In genomic region chr6:20232188-20232587, GRCh38 we compare ENCODE assay signal across 24 cellular contexts. TPM values are rescaled to one million over a fixed set of nuclear protein-coding genes. Genes with fewer than 3 reads are reported as not detected.
DNase-seq lines count a peak whose midpoint lies in the region; ATAC-seq, FAIRE-seq and TF ChIP-seq lines count a peak whose summit lies in the region.
"Had no signal": no experiment of that assay in that cellular context is flagged by ENCODE, and none has a peak within 500 bp of the region (broad histone marks: within the 10 kb centered on the region; RNA-seq: fewer than 3 reads in every experiment).

No MANE protein-coding gene starts in this region.

- no peaks in the 10 kb centered on the region for H3K27me3 ChIP-seq in HepG2 (ENCODE audit: control insufficient read depth in 1 of 2, insufficient read depth in 2 of 2, low read length in 2 of 2)
- no peaks in the 10 kb centered on the region for H3K27me3 ChIP-seq in right lobe of liver
- H3K27me3 ChIP-seq in IMR-90 (ENCODE audit: control insufficient read depth, insufficient read depth, low read length), result no peaks in the 10 kb centered on the region; the same call in 1 of the 2 replicates
- H3K27me3 ChIP-seq: BLaER1 had no signal

- in situ Hi-C loops in HepG2 (cut with HindIII; ENCODE audit: extremely low pct_ligation_motif_present, low pct_unique_long_range_greater_than_20kb), result no loop called here
- in situ Hi-C loops in IMR-90 (cut with MboI; ENCODE audit: low sequenced_read_pairs), result no loop called here

- no peaks in the 10 kb centered on the region for H3K79me2 ChIP-seq in HepG2 (ENCODE audit: insufficient read depth, low read length)

- no peak overlapping the region for H3K4ac ChIP-seq in IMR-90 (ENCODE audit: low read depth, low read length)

- no peak for FAIRE-seq in HepG2 (lab: Jason Lieb, UNC)
- FAIRE-seq: GM12878, GM12892, GM18507 had no signal

- H4K20me1 ChIP-seq in HepG2 (ENCODE audit: insufficient read depth, low read length) (no peaks in the 10 kb centered on the region), IMR-90 (ENCODE audit: insufficient read depth, low read length) (no peaks in the 10 kb centered on the region)
- H4K20me1 ChIP-seq: BLaER1 had no signal

- H3K9me3 ChIP-seq in HepG2 (ENCODE audit: low read length) (no peaks in the 10 kb centered on the region), right lobe of liver (no peaks in the 10 kb centered on the region), IMR-90 (ENCODE audit: control insufficient read depth, insufficient read depth, low read length) (no peaks in the 10 kb centered on the region)
- H3K9me3 ChIP-seq: BE2C had no signal

- no peak overlapping the region for H2BK20ac ChIP-seq in IMR-90 (ENCODE audit: low read depth, low read length)

- TF ChIP-seq CTCF in HepG2 (CRISPR knock-in tag; IDR thresholded peaks at IDR 0.05) (no peak), right lobe of liver (IDR thresholded peaks at IDR 0.05) (no peak), IMR-90 (conservative IDR thresholded peaks at IDR 0.05; ENCODE audit: low read depth, low read length) (no peak)

- no peak overlapping the region for H4K5ac ChIP-seq in IMR-90 (ENCODE audit: low read depth, low read length)

- H2AFZ ChIP-seq in HepG2 (ENCODE audit: low read length) (no peak overlapping the region), IMR-90 (replicated peaks; ENCODE audit: low read length, poor library complexity) (no peak overlapping the region)

- H3K27ac ChIP-seq in HepG2 (ENCODE audit: extremely low read length, insufficient read depth, low read length) (no peak overlapping the region), right lobe of liver (no peak overlapping the region), IMR-90 (ENCODE audit: insufficient read depth, low read length) (no peak overlapping the region)
- H3K27ac ChIP-seq: 22Rv1, BLaER1 had no signal

- H4K8ac ChIP-seq in IMR-90 (ENCODE audit: low read depth in 2 of 2, low read length in 2 of 2), result no peak overlapping the region

- CTCF ChIA-PET in HepG2 (lab: Yijun Ruan, JAX; ENCODE audit: low intra/inter-chr PET ratio, low total read pairs) (no interaction called here), IMR-90 (lab: Yijun Ruan, JAX) (interaction anchor here (0.7 kb wide), 1 partner anchor 13 kb away, joined by 3 read pairs; no protein-coding TSS in a partner anchor)

- H3K36me3 ChIP-seq in HepG2 (replicated peaks in 1 of 2; ENCODE audit: control insufficient read depth in 1 of 2, insufficient read depth in 2 of 2, low read length in 2 of 2) (no peaks in the 10 kb centered on the region), right lobe of liver (no peaks in the 10 kb centered on the region), IMR-90 (ENCODE audit: control insufficient read depth, insufficient read depth, low read length) (no peaks in the 10 kb centered on the region)
- H3K36me3 ChIP-seq: BE2C, BLaER1 had no signal

- no peak overlapping the region for H3K18ac ChIP-seq in IMR-90 (ENCODE audit: low read depth, low read length)

- no peak for DNase-seq in HepG2 (ENCODE audit: low spot score)
- no peak for DNase-seq in right lobe of liver
- no peak for DNase-seq in IMR-90
- no peak for DNase-seq in nucleus accumbens (lab: John Stamatoyannopoulos, UW)
- no peak for DNase-seq in NCI-H187 treated with DMSO at 0.1 percent for 48 hours (lab: John Stamatoyannopoulos, UW)
- DNase-seq: ACHN; BE2C; C1 segment of cervical spinal cord; CD4-positive, alpha-beta memory T cell; CD4-positive, CD25-positive, alpha-beta regulatory T cell; CD8-positive, alpha-beta memory T cell; COR-L47; DMS 273 treated with DMSO at 0.1 percent for 48 hours; DMS153; DMS53; DMS79; DND-41; EL; GDM1 had no signal

- ATAC-seq in HepG2, result no peak
- ATAC-seq in right lobe of liver, result no peak
- ATAC-seq in IMR-90 (ENCODE audit: low read depth), result no peak
- ATAC-seq: GM12878 had no signal

- H3K56ac ChIP-seq in IMR-90 (ENCODE audit: extremely low read depth, insufficient read depth, low read length), result no peak overlapping the region

- dilution Hi-C loops in IMR-90 (cut with HindIII; ENCODE audit: low sequenced_read_pairs, unreplicated experiment), result no loop called here

- no peak overlapping the region for H2BK5ac ChIP-seq in IMR-90 (ENCODE audit: low read depth, low read length, poor library complexity, severe bottlenecking)

- BruUV-seq in HepG2 (replicated peaks; lab: Mats Ljungman, UMichigan) (no TSS peak), IMR-90 (replicated peaks; lab: Mats Ljungman, UMichigan) (no TSS peak)

- no peak overlapping the region for H2AK9ac ChIP-seq in IMR-90 (replicated peaks; ENCODE audit: low read depth, low read length, poor library complexity)

- H3K9ac ChIP-seq in HepG2 (ENCODE audit: insufficient read depth, low read depth, low read length) (no peak overlapping the region), IMR-90 (ENCODE audit: low read depth, low read length) (no peak overlapping the region)
- H3K9ac ChIP-seq: BLaER1 had no signal

- intact Hi-C loops in HepG2 (cut with micrococcal nuclease; ENCODE audit: unreplicated experiment), result no loop called here
- intact Hi-C loops in right lobe of liver (cut with DNase I), result no loop called here
- intact Hi-C loops in IMR-90 (cut with micrococcal nuclease), result no loop called here

- TF ChIP-seq EP300 in HepG2 (IDR thresholded peaks at IDR 0.05; ENCODE audit: low read depth in 2 of 2, low read length in 2 of 2), result no peak
- TF ChIP-seq EP300 in HepG2 (CRISPR knock-in tag; IDR thresholded peaks at IDR 0.05; ENCODE audit: borderline replicate concordance), result no peak

- POLR2A ChIA-PET in HepG2 (lab: Yijun Ruan, JAX), result no interaction called here
- POLR2A ChIA-PET in IMR-90 (lab: Charles Lee; ENCODE audit: unreplicated experiment), result no interaction called here

- no peak overlapping the region for H3K23ac ChIP-seq in IMR-90 (ENCODE audit: low read depth, low read length)

- H4K91ac ChIP-seq in IMR-90 (ENCODE audit: insufficient read depth, low read depth, low read length), result no peak overlapping the region

- H3K14ac ChIP-seq in IMR-90 (replicated peaks; ENCODE audit: low read depth, low read length), result no peak overlapping the region

- no peaks in the 10 kb centered on the region for H3K9me1 ChIP-seq in IMR-90 (ENCODE audit: insufficient read depth, low read length)

- no peak overlapping the region for H3K4me3 ChIP-seq in HepG2 (replicated peaks in 1 of 3; ENCODE audit: insufficient read depth in 1 of 3, low read depth in 2 of 3, low read length in 3 of 3)
- no peak overlapping the region for H3K4me3 ChIP-seq in right lobe of liver
- no peak overlapping the region for H3K4me3 ChIP-seq in IMR-90 (ENCODE audit: insufficient read depth, low read depth, low read length)
- H3K4me3 ChIP-seq: BLaER1, GM12878 had no signal

- H3K79me1 ChIP-seq in IMR-90 (ENCODE audit: low read depth in 1 of 2, low read length in 2 of 2), result no peaks in the 10 kb centered on the region

- TF ChIP-seq POLR2A in HepG2 (IDR thresholded peaks at IDR 0.05; ENCODE audit: insufficient read depth in 1 of 2, low read depth in 2 of 2, low read length in 2 of 2) (no peak), right lobe of liver (IDR thresholded peaks at IDR 0.05) (no peak), IMR-90 (IDR thresholded peaks at IDR 0.05; ENCODE audit: low read depth, low read length) (no peak)

- no peak for TF ChIP-seq RAD21 in HepG2 (CRISPR knock-in tag; IDR thresholded peaks at IDR 0.05)
- no peak for TF ChIP-seq RAD21 in IMR-90 (IDR thresholded peaks at IDR 0.05; ENCODE audit: low read length)

- H2AK5ac ChIP-seq in IMR-90 (ENCODE audit: low read depth, low read length), result no peak overlapping the region

- H3K4me2 ChIP-seq in HepG2 (ENCODE audit: low read depth, low read length) (no peak overlapping the region), IMR-90 (ENCODE audit: low read depth, low read length) (no peak overlapping the region)
- H3K4me2 ChIP-seq: BLaER1 had no signal

- H2BK120ac ChIP-seq in IMR-90 (ENCODE audit: low read depth, low read length), result no peak overlapping the region

- H3K4me1 ChIP-seq in HepG2 (ENCODE audit: insufficient read depth, low read length), result peaks cover 7% of the 10 kb centered on the region; the same call in 1 of the 2 replicates
- H3K4me1 ChIP-seq in right lobe of liver, result peaks cover 0 to 7% (median 0%) of the 10 kb centered on the region in 4 donors
- no peaks in the 10 kb centered on the region for H3K4me1 ChIP-seq in IMR-90 (ENCODE audit: control insufficient read depth, insufficient read depth, low read length)
- H3K4me1 ChIP-seq: BE2C, BLaER1 had no signal

- H2BK15ac ChIP-seq in IMR-90 (ENCODE audit: low read depth, low read length), result no peak overlapping the region

- WGBS in HepG2 (ENCODE audit: low lambda C conversion rate), result 3% methylated on average over 2 of the region's 2 CpGs
- WGBS in right lobe of liver (ENCODE audit: insufficient coverage, low coverage, low lambda C conversion rate, missing lambda C conversion rate), result 88% methylated on average over 2 of the region's 2 CpGs
- no CpG with 5 or more reads among the region's 2 CpGs for WGBS in IMR-90 (ENCODE audit: extremely low coverage in 2 of 2, insufficient read length in 1 of 2), 2 experiments

RNA-seq across cellular contexts. Expression of gene MBOAT1, which starts 19.9 kb away (rescaled TPM):
- total RNA-seq in HepG2 (2016; rRNA removed; fragmentation: Illumina TruSeq; extraction: Trizol), result not detected in 2 replicates
- not detected in 2 replicates for total RNA-seq in HepG2 (2016; cell fraction: cytosol; rRNA removed; fragmentation: Illumina TruSeq; extraction: Trizol; ENCODE audit: low read depth)
- 0.06 TPM in 1 of 2 replicates, not detected in the other for total RNA-seq in HepG2 (2016; cell fraction: insoluble cytoplasmic fraction; rRNA removed; fragmentation: Illumina TruSeq; extraction: Trizol)
- not detected in 2 replicates for total RNA-seq in HepG2 (2016; cell fraction: membrane; rRNA removed; fragmentation: Illumina TruSeq; extraction: Trizol)
- total RNA-seq in HepG2 (2016; cell fraction: nucleus; rRNA removed; fragmentation: Illumina TruSeq; extraction: Trizol), result not detected in 2 replicates
- 0.04 TPM in 1 of 2 replicates, not detected in the other for polyA plus RNA-seq in HepG2 (2011; rRNA removed)
- not detected in 2 replicates for polyA plus RNA-seq in HepG2 (2011; cell fraction: cytosol; rRNA removed)
- not detected in 2 replicates for polyA plus RNA-seq in HepG2 (2011; cell fraction: nucleus; rRNA removed)
- not detected in 2 replicates for polyA plus RNA-seq in HepG2 (2012)
- polyA plus RNA-seq in HepG2 (2016; cell fraction: cytosol; fragmentation: Illumina TruSeq; extraction: Trizol; ENCODE audit: low read depth), result not detected in 2 replicates
- not detected in 2 replicates for polyA plus RNA-seq in HepG2 (2016; cell fraction: insoluble cytoplasmic fraction; fragmentation: Illumina TruSeq; extraction: Trizol; ENCODE audit: low read depth)
- polyA plus RNA-seq in HepG2 (2016; cell fraction: membrane; fragmentation: Illumina TruSeq; extraction: Trizol; ENCODE audit: low read depth), result not detected in 2 replicates
- not detected in 2 replicates for polyA plus RNA-seq in HepG2 (2016; cell fraction: nucleus; fragmentation: Illumina TruSeq; extraction: Trizol; ENCODE audit: insufficient read depth, low read depth)
- 13.9 TPM in 1 of 2 replicates, not detected in the other for polyA minus RNA-seq in HepG2 (2011; rRNA and poly(A)+ RNA removed; ENCODE audit: low replicate concordance)
- not detected in 2 replicates for polyA minus RNA-seq in HepG2 (2011; cell fraction: cytosol; rRNA and poly(A)+ RNA removed)
- polyA minus RNA-seq in HepG2 (2011; cell fraction: nucleus; rRNA and poly(A)+ RNA removed), result not detected in 2 replicates
- 10 to 100 TPM in 1 of 6 experiments, 1 to 10 TPM in 5; 3.6 to 10.0 (median 5.9) TPM for total RNA-seq in right lobe of liver
- total RNA-seq in IMR-90 (2012; rRNA removed), result 4.7 and 5.6 TPM in 2 replicates
- polyA plus RNA-seq in IMR-90 (2012; rRNA removed), result 1.4 and 1.6 TPM in 2 replicates
- polyA plus RNA-seq in IMR-90 (2012; cell fraction: cytosol; rRNA removed), result 0.46 and 0.49 TPM in 2 replicates
- 1.4 and 6.2 TPM in 2 replicates for polyA plus RNA-seq in IMR-90 (2012; cell fraction: nucleus; rRNA removed; ENCODE audit: low replicate concordance)
